8 cellular contexts compared by ENCODE assay signal in genomic region chr5:157390179-157390923, GRCh38.
A peak's percentile ranks its signal among the peaks of the same experiment; 100 is the strongest.
DNase-seq lines count a peak whose midpoint lies in the region; ATAC-seq and TF ChIP-seq lines count a peak whose summit lies in the region.

No MANE protein-coding gene starts in this region.

- TF ChIP-seq CTCF in HFFc6 (IDR thresholded peaks at IDR 0.05) = no peak
- TF ChIP-seq CTCF in endodermal cell (conservative IDR thresholded peaks at IDR 0.05) = no peak
- no peak for TF ChIP-seq CTCF in smooth muscle cell (IDR thresholded peaks at IDR 0.05; ENCODE audit: borderline replicate concordance, insufficient read depth, poor library complexity, severe bottlenecking)
- no peak for TF ChIP-seq CTCF in psoas muscle (IDR thresholded peaks at IDR 0.05)

- H3K4me1 Mint-ChIP-seq in HFFc6 (ENCODE audit: low read depth) (peaks cover 69% of the 10 kb centered on the region), endodermal cell (peaks cover 19% of the 10 kb centered on the region)

- peak overlapping the region; percentile 84 for H3K27ac Mint-ChIP-seq in HFFc6
- peak overlapping the region; percentile 65 for H3K27ac Mint-ChIP-seq in endodermal cell

- no peak overlapping the region for H3K27ac ChIP-seq in endodermal cell (ENCODE audit: low read depth, low read length)
- peak overlapping the region; percentile 86 for H3K27ac ChIP-seq in smooth muscle cell (ENCODE audit: low read depth)
- no peak overlapping the region for H3K27ac ChIP-seq in psoas muscle

- H3K4me3 Mint-ChIP-seq in HFFc6 (peak overlapping the region; percentile 59), endodermal cell (no peak overlapping the region)

- WGBS in endodermal cell (ENCODE audit: insufficient coverage in 1 of 2, insufficient read length in 1 of 2), 2 experiments = 63 to 69% methylated on average over 4 to 14 of the region's 15 CpGs
- WGBS in smooth muscle cell (ENCODE audit: low lambda C conversion rate) = 35% methylated on average over 15 of the region's 15 CpGs
- WGBS in psoas muscle, 3 donors = 64 to 69% (median 66%) methylated on average over 15 of the region's 15 CpGs

- H3K27me3 Mint-ChIP-seq in HFFc6 (ENCODE audit: insufficient read depth) (peaks cover 1% of the 10 kb centered on the region; the same call in 1 of the 2 replicates), endodermal cell (ENCODE audit: insufficient read depth) (no peaks in the 10 kb centered on the region)

- H4K20me1 ChIP-seq in smooth muscle cell (ENCODE audit: low read depth) = no peaks in the 10 kb centered on the region

- peaks cover 15% of the 10 kb centered on the region for H3K36me3 Mint-ChIP-seq in HFFc6 (ENCODE audit: low read depth)
- peaks cover 4% of the 10 kb centered on the region for H3K36me3 Mint-ChIP-seq in endodermal cell (ENCODE audit: low read depth)

- H3K27me3 ChIP-seq in endodermal cell (ENCODE audit: control insufficient read depth, insufficient read depth, low read length, poor library complexity, severe bottlenecking) (no peaks in the 10 kb centered on the region), smooth muscle cell (ENCODE audit: low read depth) (no peaks in the 10 kb centered on the region), psoas muscle (ENCODE audit: insufficient read depth in 3 of 3, low read length in 2 of 3) (no peaks in the 10 kb centered on the region)

- H3K4me2 ChIP-seq in smooth muscle cell = peak overlapping the region; percentile 21

- intact Hi-C loops in head of caudate nucleus (cut with DNase I) = no loop called here
- intact Hi-C loops in psoas muscle (cut with DNase I) = no loop called here

- peaks cover 3% of the 10 kb centered on the region for H3F3A ChIP-seq in smooth muscle cell (ENCODE audit: low read depth)

- peaks cover 4% of the 10 kb centered on the region for H3K4me1 ChIP-seq in endodermal cell (ENCODE audit: control insufficient read depth, insufficient read depth, low read length)
- peaks cover 9% of the 10 kb centered on the region for H3K4me1 ChIP-seq in smooth muscle cell (ENCODE audit: low read depth)
- H3K4me1 ChIP-seq in psoas muscle = peaks cover 18% of the 10 kb centered on the region

- H3K9ac ChIP-seq in endodermal cell (ENCODE audit: extremely low read depth, low read length, poor library complexity, severe bottlenecking) (no peak overlapping the region), smooth muscle cell (ENCODE audit: low read depth) (no peak overlapping the region)

- H3K36me3 ChIP-seq in endodermal cell (ENCODE audit: control insufficient read depth, insufficient read depth, low read length) (no peaks in the 10 kb centered on the region), smooth muscle cell (ENCODE audit: low read depth) (no peaks in the 10 kb centered on the region), psoas muscle (ENCODE audit: insufficient read depth in 1 of 2, low read depth in 1 of 2) (no peaks in the 10 kb centered on the region)

- no peak for ATAC-seq in psoas muscle

- H3K79me2 ChIP-seq in smooth muscle cell (ENCODE audit: low read depth) = no peaks in the 10 kb centered on the region

- peak; percentile 97 for DNase-seq in HFFc6
- peak; percentile 85 for DNase-seq in activated CD4-positive, alpha-beta T cell treated with anti-CD3 and anti-CD28 coated beads for 48 hours
- peak; percentile 63 for DNase-seq in endodermal cell
- DNase-seq in smooth muscle cell (lab: John Stamatoyannopoulos, UW; ENCODE audit: unreplicated experiment) = no peak
- no peak for DNase-seq in head of caudate nucleus
- no peak for DNase-seq in NCI-H1092 (lab: John Stamatoyannopoulos, UW)
- DNase-seq in NCI-H446 (lab: John Stamatoyannopoulos, UW) = no peak
- DNase-seq in psoas muscle = no peak

- no peaks in the 10 kb centered on the region for H3K9me3 Mint-ChIP-seq in HFFc6
- H3K9me3 Mint-ChIP-seq in endodermal cell = no peaks in the 10 kb centered on the region

- H3K4me3 ChIP-seq in endodermal cell (ENCODE audit: low read length) (no peak overlapping the region), smooth muscle cell (no peak overlapping the region), psoas muscle (no peak overlapping the region)

- no peaks in the 10 kb centered on the region for H3K9me3 ChIP-seq in endodermal cell (ENCODE audit: control insufficient read depth, low read length)
- no peaks in the 10 kb centered on the region for H3K9me3 ChIP-seq in smooth muscle cell (replicated peaks; ENCODE audit: low read depth)
- no peaks in the 10 kb centered on the region for H3K9me3 ChIP-seq in psoas muscle

- H2AFZ ChIP-seq in smooth muscle cell (ENCODE audit: low read depth) = no peak overlapping the region

Comparison
In these comparisons a context has a peak if more than half of its experiments do, and no peak if none do; other contexts are left out.
1. DNase-seq: peak in HFFc6 (single experiment), activated CD4-positive, alpha-beta T cell treated with anti-CD3 and anti-CD28 coated beads for 48 hours (single experiment) and endodermal cell (single experiment); none in smooth muscle cell (single experiment), head of caudate nucleus (0 of 42), NCI-H1092 (single experiment), NCI-H446 (0 of 2) and psoas muscle (0 of 2).